Comparison of ENCODE assay signal across 8 cellular contexts in the genomic region with DNA sequence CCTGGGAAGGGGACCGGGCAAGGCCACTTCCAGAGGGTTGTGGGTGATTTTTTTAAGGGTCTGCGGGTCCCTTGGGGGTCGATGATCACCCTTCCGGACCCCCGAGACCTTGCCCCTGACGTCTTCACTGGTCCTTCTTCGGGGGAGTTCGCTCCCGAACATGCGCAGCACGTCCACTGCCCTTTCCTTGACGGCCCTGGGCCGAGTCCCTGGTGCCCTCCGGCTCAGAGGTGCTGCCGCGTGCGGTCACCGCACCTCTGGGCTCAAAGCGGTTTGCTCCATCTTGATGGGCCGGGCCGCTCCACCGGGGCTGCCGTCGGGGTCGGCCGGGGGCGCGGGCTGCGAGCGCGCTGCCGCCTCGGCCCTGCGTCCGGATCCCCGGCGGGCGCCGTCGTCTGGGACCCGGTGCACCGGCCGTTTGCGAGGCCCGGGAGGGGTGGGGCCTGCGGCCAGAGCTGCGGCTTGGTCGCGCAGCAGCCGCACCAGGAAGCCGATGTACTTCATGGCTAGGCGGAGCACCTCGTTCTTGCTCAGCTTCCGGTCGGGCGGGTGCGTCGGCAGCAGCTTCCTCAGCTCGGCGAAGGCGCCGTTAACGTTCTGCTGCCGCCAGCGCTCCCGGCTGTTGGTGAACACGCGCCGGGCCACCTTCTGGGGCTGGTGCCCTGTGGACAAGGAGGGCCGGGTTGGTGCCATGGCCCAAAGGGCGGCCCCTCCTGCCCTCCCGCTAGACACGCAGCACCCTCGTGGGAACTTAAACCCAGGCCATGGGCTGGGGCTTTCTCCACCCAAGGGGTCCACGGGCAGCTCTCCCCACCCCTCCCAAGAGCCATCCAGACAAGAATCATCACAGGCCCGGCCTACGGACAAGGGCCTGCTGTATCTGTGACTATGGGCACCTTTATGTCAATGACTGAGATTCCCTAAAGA. TPM values are rescaled to one million over a fixed set of nuclear protein-coding genes. Genes with fewer than 3 reads are reported as not detected.
DNase-seq lines count a peak whose midpoint lies in the region; ATAC-seq and TF ChIP-seq lines count a peak whose summit lies in the region.

No MANE protein-coding gene starts in this region.

- H3K36me3 Mint-ChIP-seq in endothelial cell (ENCODE audit: low read depth, unreplicated experiment) (peaks cover 14% of the 10 kb centered on the region), nephron (ENCODE audit: low read depth) (no peaks in the 10 kb centered on the region), type B pancreatic cell (no peaks in the 10 kb centered on the region)

- peak overlapping the region; percentile 91 for H3K4me3 Mint-ChIP-seq in endothelial cell (ENCODE audit: unreplicated experiment)
- peak overlapping the region; percentile 20 to 56 (median 45) for H3K4me3 Mint-ChIP-seq in nephron
- peak overlapping the region; percentile 62 for H3K4me3 Mint-ChIP-seq in type B pancreatic cell

- H3K27me3 Mint-ChIP-seq in endothelial cell (ENCODE audit: unreplicated experiment) (peaks cover 13% of the 10 kb centered on the region), nephron (ENCODE audit: low read depth) (peaks cover 85% of the 10 kb centered on the region), type B pancreatic cell (peaks cover 67% of the 10 kb centered on the region)

- H3K9me3 Mint-ChIP-seq in endothelial cell (ENCODE audit: unreplicated experiment): no peaks in the 10 kb centered on the region
- no peaks in the 10 kb centered on the region for H3K9me3 Mint-ChIP-seq in nephron
- H3K9me3 Mint-ChIP-seq in type B pancreatic cell: no peaks in the 10 kb centered on the region

- in situ Hi-C loops in KBM-7 (cut with MboI; ENCODE audit: low pct_unique_long_range_greater_than_20kb, low sequenced_read_pairs): loop anchor here (25.0 kb wide), 1 partner anchor 112 kb away; the partner anchor contains the start of gene NFIX

- H3K4me1 Mint-ChIP-seq in endothelial cell (ENCODE audit: unreplicated experiment) (peaks cover 26% of the 10 kb centered on the region), nephron (peaks cover 34% of the 10 kb centered on the region), type B pancreatic cell (ENCODE audit: unreplicated experiment) (peaks cover 13% of the 10 kb centered on the region)

- no peak for TF ChIP-seq CTCF in endothelial cell (IDR thresholded peaks at IDR 0.05; ENCODE audit: unreplicated experiment)
- no peak for TF ChIP-seq CTCF in nephron (IDR thresholded peaks at IDR 0.05; ENCODE audit: unreplicated experiment in 3 of 3)
- no peak for TF ChIP-seq CTCF in type B pancreatic cell (conservative IDR thresholded peaks at IDR 0.05)

- H3K27ac Mint-ChIP-seq in endothelial cell (ENCODE audit: unreplicated experiment): peak overlapping the region; percentile 62
- H3K27ac Mint-ChIP-seq in nephron: no peak overlapping the region
- H3K27ac Mint-ChIP-seq in type B pancreatic cell: no peak overlapping the region

- DNase-seq in AML-193 (lab: John Stamatoyannopoulos, UW) (peak; percentile 76 to 79), KBM-7 (peak; percentile 80), endothelial cell (ENCODE audit: low spot score) (peak; percentile 61), type B pancreatic cell (ENCODE audit: extremely low spot score, unreplicated experiment) (no peak), middle frontal gyrus (ENCODE audit: extremely low spot score, low spot score) (no peak)
- peak; percentile 67 to 70 for DNase-seq in activated CD4-positive, alpha-beta T cell treated with anti-CD3 and anti-CD28 coated beads, Interleukin-2, amount 50 U/mL, for 4 hours

- no peak for ATAC-seq in GM21526 (IDR thresholded peaks at IDR 0.05; ENCODE audit: low FRiP score, unreplicated experiment)

RNA-seq across cellular contexts. Expression of gene LYL1, which starts 3.3 kb away (rescaled TPM):
- total RNA-seq in endothelial cell (ENCODE audit: unreplicated experiment) (68.6 TPM), type B pancreatic cell (ENCODE audit: low replicate concordance) (0.19 TPM in 1 of 2 replicates, not detected in the other)

RNA-seq across cellular contexts. Expression of gene TRMT1, which starts 17.2 kb away (rescaled TPM):
- total RNA-seq in endothelial cell (ENCODE audit: unreplicated experiment) (54.2 TPM), type B pancreatic cell (ENCODE audit: low replicate concordance) (48.1 and 69.7 TPM in 2 replicates)

RNA-seq across cellular contexts. Expression of gene NACC1, which starts 18.7 kb away (rescaled TPM):
- total RNA-seq in endothelial cell (ENCODE audit: unreplicated experiment) (112 TPM), type B pancreatic cell (ENCODE audit: low replicate concordance) (66.8 and 77.9 TPM in 2 replicates)

RNA-seq across cellular contexts. Expression of gene STX10, which starts 50.8 kb away (rescaled TPM):
- total RNA-seq in endothelial cell (ENCODE audit: unreplicated experiment): 31.8 TPM
- 45.2 and 46.8 TPM in 2 replicates for total RNA-seq in type B pancreatic cell (ENCODE audit: low replicate concordance)

RNA-seq across cellular contexts. Expression of gene IER2, which starts 50.9 kb away (rescaled TPM):
- total RNA-seq in endothelial cell (ENCODE audit: unreplicated experiment) (115 TPM), type B pancreatic cell (ENCODE audit: low replicate concordance) (103 and 322 TPM in 2 replicates)

Comparison
In these comparisons a context has a peak if more than half of its experiments do, and no peak if none do; other contexts are left out.
1. DNase-seq: peak in AML-193 (2 of 2), KBM-7 (single experiment), activated CD4-positive, alpha-beta T cell treated with anti-CD3 and anti-CD28 coated beads, Interleukin-2, amount 50 U/mL, for 4 hours (2 of 2) and endothelial cell (single experiment); none in type B pancreatic cell (single experiment) and middle frontal gyrus (single experiment).
2. RNA of gene LYL1, which starts 3.3 kb away (total RNA-seq): 68.6 TPM in endothelial cell (single experiment); 0.19 TPM in type B pancreatic cell; every median in the first group is over 10 times any median in the second.
3. Peak in every context shown above with its lines, with median percentiles within 50 percentile points of each other: H3K4me3 Mint-ChIP-seq.